8 cellular contexts compared by ENCODE assay signal in genomic region chrX:130091976-130092522, GRCh38.
DNase-seq lines count a peak whose midpoint lies in the region; ATAC-seq and TF ChIP-seq lines count a peak whose summit lies in the region.

No MANE protein-coding gene starts in this region.

- peak; percentile 96 for ATAC-seq in GM21447 (IDR thresholded peaks at IDR 0.05; ENCODE audit: unreplicated experiment)

- TF ChIP-seq CTCF in GM06990 (IDR thresholded peaks at IDR 0.05; ENCODE audit: insufficient read depth, low read length, poor library complexity, severe bottlenecking) = peak; percentile 28

- DNase-seq in GM06990 (ENCODE audit: extremely low read depth, insufficient read length) = peak; percentile 90
- peak; percentile 31 for DNase-seq in HuH-7.5 (ENCODE audit: low spot score)
- DNase-seq in activated CD4-positive, alpha-beta T cell treated with anti-CD3 and anti-CD28 coated beads for 24 hours (ENCODE audit: low read depth in 2 of 2) = peak; percentile 61 to 69
- peak; percentile 26 to 41 for DNase-seq in erythroblast (lab: John Stamatoyannopoulos, UW)
- peak; percentile 63 to 72 for DNase-seq in stimulated activated CD4-positive, alpha-beta T cell treated with anti-CD3 and anti-CD28 coated beads, Interleukin-2, amount 100 ng/mL, for 48 hours
- no peak for DNase-seq in hepatic stellate cell (ENCODE audit: low spot score)
- DNase-seq in NCI-H2227 treated with DMSO at 0.1 percent for 48 hours (lab: John Stamatoyannopoulos, UW) = no peak

- no peak for TF ChIP-seq POLR2A in erythroblast (IDR thresholded peaks at IDR 0.05; ENCODE audit: low read length)

- peak overlapping the region; percentile 53 for H3K4me3 ChIP-seq in GM06990 (replicated peaks; ENCODE audit: low read depth, low read length)

- no peaks in the 10 kb centered on the region; the same call in 1 of the 2 replicates for H3K36me3 ChIP-seq in GM06990 (ENCODE audit: control insufficient read depth, insufficient read depth, low read length)

- no peaks in the 10 kb centered on the region for H3K27me3 ChIP-seq in GM06990 (replicated peaks; ENCODE audit: control insufficient read depth, insufficient read depth, low read length)

Comparison
In these comparisons a context has a peak if more than half of its experiments do, and no peak if none do; other contexts are left out.
1. DNase-seq: peak in GM06990 (single experiment), HuH-7.5 (single experiment), activated CD4-positive, alpha-beta T cell treated with anti-CD3 and anti-CD28 coated beads for 24 hours (2 of 2), erythroblast (2 of 2) and stimulated activated CD4-positive, alpha-beta T cell treated with anti-CD3 and anti-CD28 coated beads, Interleukin-2, amount 100 ng/mL, for 48 hours (2 of 2); none in hepatic stellate cell (single experiment) and NCI-H2227 treated with DMSO at 0.1 percent for 48 hours (single experiment).